Comparison of ENCODE assay signal across 8 cellular contexts in the genomic region with DNA sequence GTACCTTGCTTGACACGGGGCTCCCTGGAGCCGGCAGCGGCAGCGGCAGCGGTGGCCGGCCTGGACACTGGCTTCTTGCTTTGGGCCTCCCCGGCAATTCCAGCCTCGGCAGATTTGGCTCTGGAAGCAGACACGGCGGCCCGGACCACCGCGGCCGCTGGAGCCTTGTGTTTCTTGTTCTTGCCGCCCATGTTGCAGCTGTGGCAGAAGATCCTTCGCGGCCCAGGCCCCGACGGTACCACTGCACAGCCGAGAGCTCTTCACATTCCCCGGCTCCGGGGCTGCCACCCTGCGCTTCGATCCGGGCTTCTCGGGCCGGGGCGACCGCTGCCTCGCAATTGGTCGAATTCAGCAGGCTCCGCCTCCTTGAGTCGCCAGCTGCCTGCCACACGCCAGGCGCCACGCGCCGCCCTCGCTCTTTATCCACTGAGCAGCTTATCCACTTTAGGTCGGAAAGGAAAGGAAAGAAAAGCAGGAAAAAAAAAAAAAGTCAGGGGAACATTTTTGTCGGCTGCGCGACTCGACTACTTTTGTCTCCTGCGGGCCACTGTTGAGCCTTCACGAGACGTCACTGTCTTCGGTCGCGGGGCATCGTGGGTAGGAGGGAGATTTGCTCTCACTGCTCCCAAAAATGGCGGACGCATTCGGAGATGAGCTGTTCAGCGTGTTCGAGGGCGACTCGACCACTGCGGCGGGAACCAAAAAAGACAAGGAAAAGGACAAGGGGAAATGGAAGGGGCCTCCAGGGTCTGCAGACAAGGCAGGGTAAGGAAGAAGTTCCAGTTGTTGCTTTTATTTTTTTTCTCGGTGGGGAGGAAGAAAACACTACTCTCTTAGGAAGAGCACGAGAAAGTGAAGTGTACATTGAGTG. TPM values are rescaled to one million over a fixed set of nuclear protein-coding genes. Genes with fewer than 3 reads are reported as not detected.
DNase-seq lines count a peak whose midpoint lies in the region; ATAC-seq, FAIRE-seq and TF ChIP-seq lines count a peak whose summit lies in the region.

A gene with protein sequence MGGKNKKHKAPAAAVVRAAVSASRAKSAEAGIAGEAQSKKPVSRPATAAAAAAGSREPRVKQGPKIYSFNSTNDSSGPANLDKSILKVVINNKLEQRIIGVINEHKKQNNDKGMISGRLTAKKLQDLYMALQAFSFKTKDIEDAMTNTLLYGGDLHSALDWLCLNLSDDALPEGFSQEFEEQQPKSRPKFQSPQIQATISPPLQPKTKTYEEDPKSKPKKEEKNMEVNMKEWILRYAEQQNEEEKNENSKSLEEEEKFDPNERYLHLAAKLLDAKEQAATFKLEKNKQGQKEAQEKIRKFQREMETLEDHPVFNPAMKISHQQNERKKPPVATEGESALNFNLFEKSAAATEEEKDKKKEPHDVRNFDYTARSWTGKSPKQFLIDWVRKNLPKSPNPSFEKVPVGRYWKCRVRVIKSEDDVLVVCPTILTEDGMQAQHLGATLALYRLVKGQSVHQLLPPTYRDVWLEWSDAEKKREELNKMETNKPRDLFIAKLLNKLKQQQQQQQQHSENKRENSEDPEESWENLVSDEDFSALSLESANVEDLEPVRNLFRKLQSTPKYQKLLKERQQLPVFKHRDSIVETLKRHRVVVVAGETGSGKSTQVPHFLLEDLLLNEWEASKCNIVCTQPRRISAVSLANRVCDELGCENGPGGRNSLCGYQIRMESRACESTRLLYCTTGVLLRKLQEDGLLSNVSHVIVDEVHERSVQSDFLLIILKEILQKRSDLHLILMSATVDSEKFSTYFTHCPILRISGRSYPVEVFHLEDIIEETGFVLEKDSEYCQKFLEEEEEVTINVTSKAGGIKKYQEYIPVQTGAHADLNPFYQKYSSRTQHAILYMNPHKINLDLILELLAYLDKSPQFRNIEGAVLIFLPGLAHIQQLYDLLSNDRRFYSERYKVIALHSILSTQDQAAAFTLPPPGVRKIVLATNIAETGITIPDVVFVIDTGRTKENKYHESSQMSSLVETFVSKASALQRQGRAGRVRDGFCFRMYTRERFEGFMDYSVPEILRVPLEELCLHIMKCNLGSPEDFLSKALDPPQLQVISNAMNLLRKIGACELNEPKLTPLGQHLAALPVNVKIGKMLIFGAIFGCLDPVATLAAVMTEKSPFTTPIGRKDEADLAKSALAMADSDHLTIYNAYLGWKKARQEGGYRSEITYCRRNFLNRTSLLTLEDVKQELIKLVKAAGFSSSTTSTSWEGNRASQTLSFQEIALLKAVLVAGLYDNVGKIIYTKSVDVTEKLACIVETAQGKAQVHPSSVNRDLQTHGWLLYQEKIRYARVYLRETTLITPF (N-terminal part only) (minus strand): TSS at position 312 of the 871 bp plus-strand sequence. CDS start 121 bp downstream, at position 191.
MTREX (plus strand) TSS at position 607 of the 871 bp plus-strand sequence; CDS start at position 632, 25 bp downstream.

- POLR2A ChIA-PET in HepG2 (lab: Yijun Ruan, JAX) = interaction anchor here (0.7 to 1.6 kb wide), 9 partner anchors 10 to 1866 kb away, joined by 3 to 5 read pairs (median 3); partner anchors contain the start of genes ARL15, GPBP1, PLPP1 and SLC38A9

- peaks cover 87% of the 10 kb centered on the region for H3K79me2 ChIP-seq in HepG2 (ENCODE audit: insufficient read depth, low read length)

- DNase-seq in CD1c-positive myeloid dendritic cell (ENCODE audit: extremely low spot score) (peak; percentile 92), NCI-H748 treated with DMSO at 0.1 percent for 48 hours (lab: John Stamatoyannopoulos, UW) (peak; percentile 73), dorsolateral prefrontal cortex (peak; percentile 87 to 95 (median 92)), HepG2 (ENCODE audit: low spot score) (peak; percentile 82)
- peak; percentile 72 to 85 for DNase-seq in activated CD4-positive, alpha-beta T cell treated with anti-CD3 and anti-CD28 coated beads, Interleukin-2, amount 50 U/mL, for 24 hours (ENCODE audit: low read depth in 1 of 2, low spot score in 1 of 2)
- DNase-seq in stimulated activated CD4-positive, alpha-beta T cell treated with anti-CD3 and anti-CD28 coated beads, Interleukin-4, amount 100 ng/mL, for 1 hour = peak; percentile 86

- no TSS peak for BruUV-seq in HepG2 (replicated peaks; lab: Mats Ljungman, UMichigan)

- FAIRE-seq in HepG2 (lab: Jason Lieb, UNC) = peak; percentile 80

- peaks cover 70% of the 10 kb centered on the region for H3K4me1 ChIP-seq in HepG2 (ENCODE audit: insufficient read depth, low read length)

- ATAC-seq in GM19397 (IDR thresholded peaks at IDR 0.05; ENCODE audit: unreplicated experiment) (peak; percentile 93), HG03565 (IDR thresholded peaks at IDR 0.05; ENCODE audit: unreplicated experiment) (peak; percentile 79), HepG2 (peak; percentile 99)

- TF ChIP-seq RAD21 in HepG2 (CRISPR knock-in tag; IDR thresholded peaks at IDR 0.05) = peak; percentile 17; the same call in 1 of the 2 replicates

- H3K4me2 ChIP-seq in HepG2 (ENCODE audit: low read depth, low read length) = peak within 1 kb of the TSS; percentile 83

- under 1% methylated on average over 34 of the region's 62 CpGs for WGBS in HepG2 (ENCODE audit: low lambda C conversion rate)

- intact Hi-C loops in dorsolateral prefrontal cortex (cut with DNase I) = loop anchor here in 1 of 2 donors (10.0 kb wide), 1 partner anchor 133 kb away; the partner anchor contains the start of gene CDC20B
- intact Hi-C loops in HepG2 (cut with micrococcal nuclease; ENCODE audit: unreplicated experiment) = loop anchor here (1.0 kb wide), 1 partner anchor 135 kb away; no protein-coding TSS in a partner anchor

- in situ Hi-C loops in HepG2 (cut with HindIII; ENCODE audit: extremely low pct_ligation_motif_present, low pct_unique_long_range_greater_than_20kb) = no loop called here

- H3K27me3 ChIP-seq in dorsolateral prefrontal cortex (no peaks in the 10 kb centered on the region), HepG2 (ENCODE audit: control insufficient read depth in 1 of 2, insufficient read depth in 2 of 2, low read length in 2 of 2) (no peaks in the 10 kb centered on the region; a peak in 1 of 5 replicates)

- H2AFZ ChIP-seq in HepG2 (ENCODE audit: low read length) = peak within 1 kb of the TSS; percentile 2

- H4K20me1 ChIP-seq in HepG2 (ENCODE audit: insufficient read depth, low read length) = no peaks in the 10 kb centered on the region; the same call in 1 of the 2 replicates

- no peaks in the 10 kb centered on the region for H3K36me3 ChIP-seq in HepG2 (replicated peaks in 1 of 2; ENCODE audit: control insufficient read depth in 1 of 2, insufficient read depth in 2 of 2, low read length in 2 of 2)

- peak in 1 of 2 experiments; percentile 16; a peak in 1 of 4 replicates for TF ChIP-seq EP300 in HepG2 (IDR thresholded peaks at IDR 0.05; ENCODE audit: low read depth in 2 of 2, low read length in 2 of 2)
- TF ChIP-seq EP300 in HepG2 (CRISPR knock-in tag; IDR thresholded peaks at IDR 0.05; ENCODE audit: borderline replicate concordance) = peak; percentile 20; the same call in 1 of the 2 replicates

- TF ChIP-seq CTCF in dorsolateral prefrontal cortex (IDR thresholded peaks at IDR 0.05 in 54 of 56, conservative IDR thresholded peaks at IDR 0.05 in 2 of 56; ENCODE audit: low read depth in 1 of 56, partially characterized antibody in 56 of 56) = peak in 24 of 56 donors; percentile 4 to 48 (median 22)
- TF ChIP-seq CTCF in HepG2 (CRISPR knock-in tag; IDR thresholded peaks at IDR 0.05) = no peak

- CTCF ChIA-PET in HepG2 (lab: Yijun Ruan, JAX; ENCODE audit: low intra/inter-chr PET ratio, low total read pairs) = no interaction called here

- H3K4me3 ChIP-seq in dorsolateral prefrontal cortex (peak within 1 kb of the TSS; percentile 63 to 99 (median 92)), HepG2 (replicated peaks in 1 of 3; ENCODE audit: insufficient read depth in 1 of 3, low read depth in 2 of 3, low read length in 3 of 3) (peak within 1 kb of the TSS; percentile 70 to 96 (median 92))

- H3K9me3 ChIP-seq in HepG2 (ENCODE audit: low read length) = no peaks in the 10 kb centered on the region

- peak; percentile 77 to 84 for TF ChIP-seq POLR2A in HepG2 (IDR thresholded peaks at IDR 0.05; ENCODE audit: insufficient read depth in 1 of 2, low read depth in 2 of 2, low read length in 2 of 2)

- peak within 1 kb of the TSS; percentile 88 to 99 (median 97) for H3K27ac ChIP-seq in dorsolateral prefrontal cortex
- peak within 1 kb of the TSS; percentile 94 for H3K27ac ChIP-seq in HepG2 (ENCODE audit: extremely low read length, insufficient read depth, low read length)

- H3K9ac ChIP-seq in HepG2 (ENCODE audit: insufficient read depth, low read depth, low read length) = peak within 1 kb of the TSS; percentile 90

RNA-seq across cellular contexts. Expression of the first gene that starts in this region (rescaled TPM):
- total RNA-seq in dorsolateral prefrontal cortex = 10 to 100 TPM; 16.1 to 29.4 (median 22.6) TPM
- 22.0 and 35.5 TPM in 2 replicates for total RNA-seq in HepG2 (2016; rRNA removed; fragmentation: Illumina TruSeq; extraction: Trizol)
- total RNA-seq in HepG2 (2016; cell fraction: cytosol; rRNA removed; fragmentation: Illumina TruSeq; extraction: Trizol; ENCODE audit: low read depth) = 4.9 and 5.7 TPM in 2 replicates
- 21.2 and 34.5 TPM in 2 replicates for total RNA-seq in HepG2 (2016; cell fraction: insoluble cytoplasmic fraction; rRNA removed; fragmentation: Illumina TruSeq; extraction: Trizol)
- 6.9 and 7.5 TPM in 2 replicates for total RNA-seq in HepG2 (2016; cell fraction: membrane; rRNA removed; fragmentation: Illumina TruSeq; extraction: Trizol)
- 18.3 and 18.6 TPM in 2 replicates for total RNA-seq in HepG2 (2016; cell fraction: nucleus; rRNA removed; fragmentation: Illumina TruSeq; extraction: Trizol)
- 1.6 and 1.9 TPM in 2 replicates for polyA plus RNA-seq in HepG2 (2011; rRNA removed)
- polyA plus RNA-seq in HepG2 (2011; cell fraction: cytosol; rRNA removed) = 0.81 and 1.4 TPM in 2 replicates
- 1.2 and 2.6 TPM in 2 replicates for polyA plus RNA-seq in HepG2 (2011; cell fraction: nucleus; rRNA removed)
- 5.7 and 6.2 TPM in 2 replicates for polyA plus RNA-seq in HepG2 (2012)
- polyA plus RNA-seq in HepG2 (2016; cell fraction: cytosol; fragmentation: Illumina TruSeq; extraction: Trizol; ENCODE audit: low read depth) = 0.63 and 0.67 TPM in 2 replicates
- polyA plus RNA-seq in HepG2 (2016; cell fraction: insoluble cytoplasmic fraction; fragmentation: Illumina TruSeq; extraction: Trizol; ENCODE audit: low read depth) = 21.4 and 22.2 TPM in 2 replicates
- 1.8 TPM in 2 replicates for polyA plus RNA-seq in HepG2 (2016; cell fraction: membrane; fragmentation: Illumina TruSeq; extraction: Trizol; ENCODE audit: low read depth)
- 14.0 and 16.6 TPM in 2 replicates for polyA plus RNA-seq in HepG2 (2016; cell fraction: nucleus; fragmentation: Illumina TruSeq; extraction: Trizol; ENCODE audit: insufficient read depth, low read depth)
- 1.2 and 4.2 TPM in 2 replicates for polyA minus RNA-seq in HepG2 (2011; rRNA and poly(A)+ RNA removed; ENCODE audit: low replicate concordance)
- 2.9 and 3.1 TPM in 2 replicates for polyA minus RNA-seq in HepG2 (2011; cell fraction: cytosol; rRNA and poly(A)+ RNA removed)
- polyA minus RNA-seq in HepG2 (2011; cell fraction: nucleus; rRNA and poly(A)+ RNA removed) = 6.1 and 6.8 TPM in 2 replicates

RNA-seq across cellular contexts. Expression of gene MTREX, which starts in this region (rescaled TPM):
- total RNA-seq in dorsolateral prefrontal cortex = 10 to 100 TPM; 52.1 to 86.7 (median 69.4) TPM
- 91.5 and 141 TPM in 2 replicates for total RNA-seq in HepG2 (2016; rRNA removed; fragmentation: Illumina TruSeq; extraction: Trizol)
- total RNA-seq in HepG2 (2016; cell fraction: cytosol; rRNA removed; fragmentation: Illumina TruSeq; extraction: Trizol; ENCODE audit: low read depth) = 10.2 and 11.9 TPM in 2 replicates
- total RNA-seq in HepG2 (2016; cell fraction: insoluble cytoplasmic fraction; rRNA removed; fragmentation: Illumina TruSeq; extraction: Trizol) = 94.0 and 139 TPM in 2 replicates
- 12.3 and 16.8 TPM in 2 replicates for total RNA-seq in HepG2 (2016; cell fraction: membrane; rRNA removed; fragmentation: Illumina TruSeq; extraction: Trizol)
- 65.3 and 67.5 TPM in 2 replicates for total RNA-seq in HepG2 (2016; cell fraction: nucleus; rRNA removed; fragmentation: Illumina TruSeq; extraction: Trizol)
- polyA plus RNA-seq in HepG2 (2011; rRNA removed) = 14.0 and 16.4 TPM in 2 replicates
- 5.9 and 9.5 TPM in 2 replicates for polyA plus RNA-seq in HepG2 (2011; cell fraction: cytosol; rRNA removed)
- 8.6 and 13.7 TPM in 2 replicates for polyA plus RNA-seq in HepG2 (2011; cell fraction: nucleus; rRNA removed)
- polyA plus RNA-seq in HepG2 (2012) = 35.3 and 45.7 TPM in 2 replicates
- 1.9 and 2.2 TPM in 2 replicates for polyA plus RNA-seq in HepG2 (2016; cell fraction: cytosol; fragmentation: Illumina TruSeq; extraction: Trizol; ENCODE audit: low read depth)
- polyA plus RNA-seq in HepG2 (2016; cell fraction: insoluble cytoplasmic fraction; fragmentation: Illumina TruSeq; extraction: Trizol; ENCODE audit: low read depth) = 71.9 and 74.9 TPM in 2 replicates
- polyA plus RNA-seq in HepG2 (2016; cell fraction: membrane; fragmentation: Illumina TruSeq; extraction: Trizol; ENCODE audit: low read depth) = 3.5 and 4.4 TPM in 2 replicates
- 39.6 and 40.4 TPM in 2 replicates for polyA plus RNA-seq in HepG2 (2016; cell fraction: nucleus; fragmentation: Illumina TruSeq; extraction: Trizol; ENCODE audit: insufficient read depth, low read depth)
- 19.7 and 55.5 TPM in 2 replicates for polyA minus RNA-seq in HepG2 (2011; rRNA and poly(A)+ RNA removed; ENCODE audit: low replicate concordance)
- 38.2 and 40.3 TPM in 2 replicates for polyA minus RNA-seq in HepG2 (2011; cell fraction: cytosol; rRNA and poly(A)+ RNA removed)
- 86.0 and 94.4 TPM in 2 replicates for polyA minus RNA-seq in HepG2 (2011; cell fraction: nucleus; rRNA and poly(A)+ RNA removed)

Comparison
In these comparisons a context has a peak if more than half of its experiments do, and no peak if none do; other contexts are left out.
1. Peak in every context shown above with its lines: DNase-seq, ATAC-seq, H3K4me3 ChIP-seq and H3K27ac ChIP-seq.